ENCODE assay signal across 21 cellular contexts in genomic region chr9:37974506-37975173, GRCh38.
DNase-seq lines count a peak whose midpoint lies in the region; ATAC-seq, FAIRE-seq and TF ChIP-seq lines count a peak whose summit lies in the region.
"Had no signal": no experiment of that assay in that cellular context is flagged by ENCODE, and none has a peak within 500 bp of the region (broad histone marks: within the 10 kb centered on the region; RNA-seq: fewer than 3 reads in every experiment).

No MANE protein-coding gene starts in this region.

- dilution Hi-C loops in IMR-90 (cut with HindIII; ENCODE audit: low sequenced_read_pairs, unreplicated experiment) = no loop called here

- H3K14ac ChIP-seq in IMR-90 (replicated peaks; ENCODE audit: low read depth, low read length) = no peak overlapping the region
- H3K14ac ChIP-seq in H1 (ENCODE audit: insufficient read length) = no peak overlapping the region

- no TSS peak for BruUV-seq in IMR-90 (replicated peaks; lab: Mats Ljungman, UMichigan)

- H3K4ac ChIP-seq in IMR-90 (ENCODE audit: low read depth, low read length) (peak overlapping the region; percentile 12; the same call in 1 of the 2 replicates), H1 (replicated peaks; ENCODE audit: insufficient read length, low read depth, low read length) (no peak overlapping the region)

- no peak for DNase-seq in IMR-90
- DNase-seq in H1 (ENCODE audit: low read depth in 1 of 2, low spot score in 2 of 2) = no peak
- peak in 2 of 3 donors; percentile 12 to 46 for DNase-seq in right lobe of liver
- DNase-seq in upper lobe of right lung = peak; percentile 51
- no peak for DNase-seq in iPS-NIHi11 (ENCODE audit: low spot score)
- DNase-seq in brain microvascular endothelial cell = no peak
- DNase-seq in activated CD4-positive, alpha-beta T cell treated with anti-CD3 and anti-CD28 coated beads for 4 hours = no peak
- DNase-seq: activated CD4-positive, CD25-positive, alpha-beta regulatory T cell treated with anti-CD3 and anti-CD28 coated beads, Interleukin-2, amount 50 U/mL, for 72 hours; effector memory CD4-positive, alpha-beta T cell; GDM1; hypothalamus; left lung; NCI-H1417 treated with DMSO at 0.1 percent for 48 hours; NCI-H774; stimulated activated CD8-positive, alpha-beta memory T cell treated with anti-CD3 and anti-CD28 coated beads, Interleukin-4, amount 100 ng/mL, for 48 hours had no signal

- H3K9ac ChIP-seq in IMR-90 (ENCODE audit: low read depth, low read length) (no peak overlapping the region), H1 (replicated peaks in 1 of 4; ENCODE audit: extremely low read depth in 1 of 4, low read depth in 3 of 4, low read length in 3 of 4) (no peak overlapping the region)

- CTCF ChIA-PET in IMR-90 (lab: Yijun Ruan, JAX) (no interaction called here), H1 (lab: Charles Lee; ENCODE audit: partially characterized antibody) (interaction anchor here (0.8 to 1.6 kb wide), 6 partner anchors 9 to 114 kb away, joined by 3 to 4 read pairs (median 4); no protein-coding TSS in a partner anchor)

- H2BK20ac ChIP-seq in IMR-90 (ENCODE audit: low read depth, low read length) (no peak overlapping the region), H1 (ENCODE audit: low read length) (no peak overlapping the region)

- H2BK15ac ChIP-seq in IMR-90 (ENCODE audit: low read depth, low read length) = no peak overlapping the region; the same call in 2 of the 3 replicates
- no peak overlapping the region for H2BK15ac ChIP-seq in H1 (ENCODE audit: low read length)

- H3K27ac ChIP-seq in IMR-90 (ENCODE audit: insufficient read depth, low read length) = peak overlapping the region; percentile 5; the same call in 1 of the 2 replicates
- H3K27ac ChIP-seq in H1 (ENCODE audit: low read depth, low read length) = no peak overlapping the region
- no peak overlapping the region for H3K27ac ChIP-seq in right lobe of liver
- H3K27ac ChIP-seq in upper lobe of right lung = no peak overlapping the region
- H3K27ac ChIP-seq in brain microvascular endothelial cell = no peak overlapping the region
- H3K27ac ChIP-seq: left lung, skin epidermis had no signal

- H2BK12ac ChIP-seq in H1 (ENCODE audit: low read depth, low read length) = no peak overlapping the region

- H3K4me1 ChIP-seq in IMR-90 (ENCODE audit: control insufficient read depth, insufficient read depth, low read length) = peaks cover 28% of the 10 kb centered on the region
- H3K4me1 ChIP-seq in H1 (replicated peaks in 1 of 4; ENCODE audit: control insufficient read depth in 3 of 4, insufficient read depth in 4 of 4, low read length in 3 of 4) = no peaks in the 10 kb centered on the region; a peak in 1 of 7 replicates
- peaks cover 0 to 3% (median under 1%) of the 10 kb centered on the region in 4 donors for H3K4me1 ChIP-seq in right lobe of liver
- peaks cover 4% of the 10 kb centered on the region for H3K4me1 ChIP-seq in upper lobe of right lung

- H4K91ac ChIP-seq in IMR-90 (ENCODE audit: insufficient read depth, low read depth, low read length) (no peak overlapping the region), H1 (replicated peaks; ENCODE audit: insufficient read length, low read length) (no peak overlapping the region)

- POLR2A ChIA-PET in IMR-90 (lab: Charles Lee; ENCODE audit: unreplicated experiment) = no interaction called here
- POLR2A ChIA-PET in H1 (lab: Charles Lee; ENCODE audit: partially characterized antibody) = no interaction called here

- H3K4me3 ChIP-seq in IMR-90 (ENCODE audit: insufficient read depth, low read depth, low read length) (no peak overlapping the region), H1 (ENCODE audit: extremely low read depth in 1 of 4, insufficient read depth in 2 of 4, low read depth in 3 of 4, low read length in 4 of 4) (no peak overlapping the region), right lobe of liver (no peak overlapping the region), upper lobe of right lung (no peak overlapping the region), brain microvascular endothelial cell (ENCODE audit: low read depth, low read length) (no peak overlapping the region)
- H3K4me3 ChIP-seq: left lung, pancreas, skin epidermis had no signal

- peak overlapping the region; percentile 46; the same call in 1 of the 2 replicates for H3K23ac ChIP-seq in IMR-90 (ENCODE audit: low read depth, low read length)
- H3K23ac ChIP-seq in H1 (ENCODE audit: insufficient read length) = no peak overlapping the region

- H4K5ac ChIP-seq in IMR-90 (ENCODE audit: low read depth, low read length) (no peak overlapping the region), H1 (ENCODE audit: insufficient read length, low read depth, low read length) (no peak overlapping the region)

- ATAC-seq in IMR-90 (ENCODE audit: low read depth) (no peak), right lobe of liver (no peak), upper lobe of right lung (no peak), GM18502 (IDR thresholded peaks at IDR 0.05; ENCODE audit: poor library complexity, unreplicated experiment) (no peak)
- ATAC-seq: left lung, pancreas had no signal

- H2BK120ac ChIP-seq in IMR-90 (ENCODE audit: low read depth, low read length) (no peak overlapping the region), H1 (replicated peaks; ENCODE audit: low read depth, low read length) (no peak overlapping the region)

- H2AK5ac ChIP-seq in IMR-90 (ENCODE audit: low read depth, low read length) (peak overlapping the region; percentile 61), H1 (ENCODE audit: low read depth, low read length) (no peak overlapping the region)

- H2BK5ac ChIP-seq in IMR-90 (ENCODE audit: low read depth, low read length, poor library complexity, severe bottlenecking) (no peak overlapping the region), H1 (ENCODE audit: low read depth, low read length) (no peak overlapping the region; the same call in 1 of the 2 replicates)

- 90% methylated on average over 9 of the region's 18 CpGs; no CpG with 5 or more reads in 1 of the 2 experiments for WGBS in IMR-90 (ENCODE audit: extremely low coverage in 2 of 2, insufficient read length in 1 of 2), 2 experiments
- 84% methylated on average over 18 of the region's 18 CpGs; no CpG with 5 or more reads in 1 of the 2 experiments for WGBS in H1 (ENCODE audit: extremely low coverage in 1 of 2, insufficient coverage in 1 of 2, insufficient read length in 1 of 2, insufficient replicate concordance in 2 of 2, low coverage in 1 of 2, low lambda C conversion rate in 2 of 2, missing lambda C conversion rate in 1 of 2), 2 experiments
- WGBS in right lobe of liver (ENCODE audit: insufficient coverage, low coverage, low lambda C conversion rate, missing lambda C conversion rate) = 93% methylated on average over 10 of the region's 18 CpGs

- H3K4me2 ChIP-seq in IMR-90 (ENCODE audit: low read depth, low read length) = no peak overlapping the region
- no peak overlapping the region for H3K4me2 ChIP-seq in H1 (ENCODE audit: insufficient read depth in 1 of 2, low read depth in 2 of 2, low read length in 2 of 2)

- H3K56ac ChIP-seq in IMR-90 (ENCODE audit: extremely low read depth, insufficient read depth, low read length) (no peak overlapping the region), H1 (replicated peaks; ENCODE audit: insufficient read length, low read depth, low read length) (no peak overlapping the region)

- in situ Hi-C loops in IMR-90 (cut with MboI; ENCODE audit: low sequenced_read_pairs) (no loop called here), brain microvascular endothelial cell (cut with HindIII; ENCODE audit: low pct_ligation_motif_present, low sequenced_read_pairs) (no loop called here)

- H3K9me1 ChIP-seq in IMR-90 (ENCODE audit: insufficient read depth, low read length) = peaks cover 43% of the 10 kb centered on the region

- no peak for TF ChIP-seq POLR2A in IMR-90 (IDR thresholded peaks at IDR 0.05; ENCODE audit: low read depth, low read length)
- no peak for TF ChIP-seq POLR2A in H1 (IDR thresholded peaks at IDR 0.05; ENCODE audit: control extremely low read depth in 1 of 2, low read depth in 2 of 2, low read length in 2 of 2)
- no peak for TF ChIP-seq POLR2A in right lobe of liver (IDR thresholded peaks at IDR 0.05)

- TF ChIP-seq EP300 in H1 (IDR thresholded peaks at IDR 0.05; ENCODE audit: borderline replicate concordance in 1 of 2, low read depth in 2 of 2, low read length in 2 of 2) = no peak

- no peaks in the 10 kb centered on the region for H3K23me2 ChIP-seq in H1 (ENCODE audit: low read depth, low read length)

- no peak overlapping the region for H4K8ac ChIP-seq in IMR-90 (ENCODE audit: low read depth in 2 of 2, low read length in 2 of 2)
- H4K8ac ChIP-seq in H1 (ENCODE audit: extremely low read depth, insufficient read depth, low read length) = peak overlapping the region; percentile 52; the same call in 1 of the 2 replicates

- H3K27me3 ChIP-seq in IMR-90 (ENCODE audit: control insufficient read depth, insufficient read depth, low read length) (no peaks in the 10 kb centered on the region), H1 (replicated peaks in 1 of 4; ENCODE audit: control insufficient read depth in 3 of 4, extremely low read depth in 1 of 4, insufficient read depth in 3 of 4, low read length in 3 of 4) (no peaks in the 10 kb centered on the region), right lobe of liver (no peaks in the 10 kb centered on the region), upper lobe of right lung (no peaks in the 10 kb centered on the region), brain microvascular endothelial cell (replicated peaks) (no peaks in the 10 kb centered on the region)
- H3K27me3 ChIP-seq: left lung, pancreas had no signal

- TF ChIP-seq CTCF in IMR-90 (conservative IDR thresholded peaks at IDR 0.05; ENCODE audit: low read depth, low read length) (no peak), H1 (IDR thresholded peaks at IDR 0.05; ENCODE audit: control extremely low read depth in 1 of 3, insufficient read depth in 1 of 3, low read depth in 1 of 3, low read length in 3 of 3) (no peak), right lobe of liver (IDR thresholded peaks at IDR 0.05) (no peak), upper lobe of right lung (IDR thresholded peaks at IDR 0.05) (no peak), brain microvascular endothelial cell (IDR thresholded peaks at IDR 0.05; ENCODE audit: low read depth, low read length, missing control alignments) (no peak)

- H3K9me3 ChIP-seq in IMR-90 (ENCODE audit: control insufficient read depth, insufficient read depth, low read length) = no peaks in the 10 kb centered on the region
- H3K9me3 ChIP-seq in H1 (ENCODE audit: insufficient read depth in 2 of 2, low read depth in 1 of 2, low read length in 1 of 2) = no peaks in the 10 kb centered on the region
- no peaks in the 10 kb centered on the region for H3K9me3 ChIP-seq in right lobe of liver
- H3K9me3 ChIP-seq in upper lobe of right lung = no peaks in the 10 kb centered on the region
- H3K9me3 ChIP-seq: left lung, pancreas had no signal

- no peak for FAIRE-seq in H1 (lab: Jason Lieb, UNC)
- FAIRE-seq: D721Med, GM12891, HTR-8/SVneo, pancreas had no signal

- H2AFZ ChIP-seq in IMR-90 (replicated peaks; ENCODE audit: low read length, poor library complexity) = no peak overlapping the region
- no peak overlapping the region for H2AFZ ChIP-seq in H1 (ENCODE audit: low read length)

- peaks cover 31% of the 10 kb centered on the region; the same call in 1 of the 2 replicates for H4K20me1 ChIP-seq in IMR-90 (ENCODE audit: insufficient read depth, low read length)
- peaks cover 3% of the 10 kb centered on the region in 2 experiments for H4K20me1 ChIP-seq in H1 (replicated peaks in 1 of 2; ENCODE audit: control insufficient read depth in 1 of 2, insufficient read depth in 2 of 2, low read length in 2 of 2)

- H3K79me1 ChIP-seq in IMR-90 (ENCODE audit: low read depth in 1 of 2, low read length in 2 of 2) (peaks cover 56 to 85% of the 10 kb centered on the region in 2 experiments; a peak in 3 of 4 replicates), H1 (ENCODE audit: low read depth, low read length) (no peaks in the 10 kb centered on the region)

- peak overlapping the region; percentile 22 for H2AK9ac ChIP-seq in IMR-90 (replicated peaks; ENCODE audit: low read depth, low read length, poor library complexity)

- no peaks in the 10 kb centered on the region for H3K79me2 ChIP-seq in H1 (ENCODE audit: control insufficient read depth in 1 of 2, insufficient read depth in 2 of 2, low read length in 2 of 2)

- intact Hi-C loops in IMR-90 (cut with micrococcal nuclease) = loop anchor here (5.0 kb wide), 2 partner anchors 48 to 168 kb away; no protein-coding TSS in a partner anchor
- intact Hi-C loops in right lobe of liver (cut with DNase I) = no loop called here
- intact Hi-C loops in upper lobe of right lung (cut with DNase I) = no loop called here

- no peak for TF ChIP-seq RAD21 in IMR-90 (IDR thresholded peaks at IDR 0.05; ENCODE audit: low read length)
- TF ChIP-seq RAD21 in H1 (IDR thresholded peaks at IDR 0.05 in 1 of 2, conservative IDR thresholded peaks at IDR 0.05 in 1 of 2; ENCODE audit: low read depth in 2 of 2, low read length in 2 of 2) = no peak

- H3K18ac ChIP-seq in IMR-90 (ENCODE audit: low read depth, low read length) (no peak overlapping the region), H1 (ENCODE audit: extremely low read depth, low read length) (no peak overlapping the region)

- H3K36me3 ChIP-seq in IMR-90 (ENCODE audit: control insufficient read depth, insufficient read depth, low read length) (peaks cover 28% of the 10 kb centered on the region), H1 (ENCODE audit: control insufficient read depth in 2 of 4, insufficient read depth in 4 of 4, low read length in 3 of 4) (peaks cover 0 to 3% (median 0%) of the 10 kb centered on the region in 4 experiments; a peak in 2 of 8 replicates), right lobe of liver (peaks cover 0 to 22% (median 7%) of the 10 kb centered on the region in 4 donors), upper lobe of right lung (peaks cover 18% of the 10 kb centered on the region), brain microvascular endothelial cell (replicated peaks) (peaks cover 13% of the 10 kb centered on the region)

Comparison
In these comparisons a context has a peak if more than half of its experiments do, and no peak if none do; other contexts are left out.
1. DNase-seq: peak in right lobe of liver (2 of 3) and upper lobe of right lung (single experiment); none in IMR-90 (single experiment), H1 (0 of 2), iPS-NIHi11 (single experiment), brain microvascular endothelial cell (single experiment) and activated CD4-positive, alpha-beta T cell treated with anti-CD3 and anti-CD28 coated beads for 4 hours (0 of 2).